ENCODE assay signal across 18 cellular contexts in genomic region chr2:231016576-231017249, GRCh38. TPM values are rescaled to one million over a fixed set of nuclear protein-coding genes. Genes with fewer than 3 reads are reported as not detected.
DNase-seq lines count a peak whose midpoint lies in the region; ATAC-seq, FAIRE-seq and TF ChIP-seq lines count a peak whose summit lies in the region.
"Had no signal": no experiment of that assay in that cellular context is flagged by ENCODE, and none has a peak within 500 bp of the region (broad histone marks: within the 10 kb centered on the region; RNA-seq: fewer than 3 reads in every experiment).

No MANE protein-coding gene starts in this region.

- no peak for FAIRE-seq in K562 (lab: Jason Lieb, UNC)
- FAIRE-seq: H54 had no signal

- no peaks in the 10 kb centered on the region for H3K36me3 ChIP-seq in K562 (ENCODE audit: control insufficient read depth, insufficient read depth, low read length)
- H3K36me3 ChIP-seq in neural progenitor cell = no peaks in the 10 kb centered on the region
- H3K36me3 ChIP-seq: BLaER1 had no signal

- CTCF ChIA-PET in K562 (lab: Yijun Ruan, JAX; ENCODE audit: low intra/inter-chr PET ratio) = no interaction called here
- CTCF ChIA-PET in activated CD4-positive, alpha-beta T cell treated with anti-CD3 and anti-CD28 coated beads for 36 hours (lab: Charles Lee) = interaction anchor here (0.6 to 1.3 kb wide), 5 partner anchors 18 to 186 kb away, joined by 3 read pairs; no protein-coding TSS in a partner anchor

- no peak for TF ChIP-seq RAD21 in K562 (CRISPR knock-in tag; conservative IDR thresholded peaks at IDR 0.05 in 1 of 2, IDR thresholded peaks at IDR 0.05 in 1 of 2)

- H3K27me3 ChIP-seq in K562 (ENCODE audit: control insufficient read depth in 2 of 2, insufficient read depth in 2 of 2, low read length in 2 of 2) (peaks cover 0 to 2% of the 10 kb centered on the region in 2 experiments; a peak in 4 of 5 replicates), neural progenitor cell (no peaks in the 10 kb centered on the region)
- H3K27me3 ChIP-seq: BLaER1 had no signal

- no TSS peak for BruUV-seq in K562 (replicated peaks; lab: Mats Ljungman, UMichigan)

- H3K27ac Mint-ChIP-seq in neural progenitor cell = no peak overlapping the region
- no peak overlapping the region for H3K27ac Mint-ChIP-seq in activated CD4-positive, alpha-beta T cell treated with anti-CD3 and anti-CD28 coated beads for 36 hours

- POLR2A ChIA-PET in K562 (lab: Yijun Ruan, JAX) = no interaction called here
- POLR2A ChIA-PET in activated CD4-positive, alpha-beta T cell treated with anti-CD3 and anti-CD28 coated beads for 36 hours (lab: Charles Lee) = no interaction called here

- DNase-seq in OCI-M1 (lab: John Stamatoyannopoulos, UW) (peak; percentile 25), K562 (ENCODE audit: extremely low read depth in 1 of 4, low spot score in 3 of 4) (no peak), fibroblast of the aortic adventitia (ENCODE audit: low read depth) (peak; percentile 33), neural progenitor cell (ENCODE audit: low spot score) (no peak), GF-D8 (lab: John Stamatoyannopoulos, UW) (no peak), A172 (ENCODE audit: low spot score) (no peak)
- DNase-seq in activated CD4-positive, alpha-beta T cell treated with anti-CD3 and anti-CD28 coated beads for 36 hours = no peak
- DNase-seq: NCI-H1048; NCI-H146; NCI-H2081 treated with DMSO at 0.1 percent for 48 hours; NCI-H2227 treated with DMSO at 0.1 percent for 48 hours; NK-92 treated with Interleukin-12 subunit alpha and Interleukin-12 subunit beta, amount 100 ng/mL, for 24 hours; SK-N-SH had no signal

- WGBS in K562 (ENCODE audit: insufficient coverage, low coverage, missing lambda C conversion rate) = 4% methylated on average over 3 of the region's 6 CpGs

- H3K4me3 ChIP-seq in K562 (no peak overlapping the region), fibroblast of the aortic adventitia (ENCODE audit: low read depth, low read length) (no peak overlapping the region), neural progenitor cell (no peak overlapping the region)
- H3K4me3 ChIP-seq: BLaER1 had no signal

- no peak for TF ChIP-seq POLR2A in K562 (conservative IDR thresholded peaks at IDR 0.05)

- H4K20me1 ChIP-seq in K562 (replicated peaks; ENCODE audit: control insufficient read depth, insufficient read depth, low read length) = no peaks in the 10 kb centered on the region; the same call in 1 of the 2 replicates
- no peaks in the 10 kb centered on the region for H4K20me1 ChIP-seq in neural progenitor cell (ENCODE audit: low read depth)
- H4K20me1 ChIP-seq: BLaER1 had no signal

- H3K9me3 ChIP-seq in K562 (replicated peaks; ENCODE audit: control insufficient read depth, insufficient read depth, low read depth, low read length) = no peaks in the 10 kb centered on the region
- H3K9me3 ChIP-seq in neural progenitor cell (ENCODE audit: low read depth) = no peaks in the 10 kb centered on the region
- H3K9me3 ChIP-seq: BLaER1, SK-N-SH had no signal

- no peaks in the 10 kb centered on the region for H3K79me2 ChIP-seq in K562 (ENCODE audit: control insufficient read depth, insufficient read depth, low read length)
- H3K79me2 ChIP-seq in neural progenitor cell (ENCODE audit: low read depth) = no peaks in the 10 kb centered on the region

- no peak for TF ChIP-seq EP300 in K562 (IDR thresholded peaks at IDR 0.05; ENCODE audit: low read length)

- intact Hi-C loops in K562 (cut with micrococcal nuclease) = no loop called here
- intact Hi-C loops in activated CD4-positive, alpha-beta T cell treated with anti-CD3 and anti-CD28 coated beads for 36 hours (cut with DNase I, micrococcal nuclease) = no loop called here

- peaks cover 5% of the 10 kb centered on the region for H3K9me3 Mint-ChIP-seq in neural progenitor cell
- H3K9me3 Mint-ChIP-seq in activated CD4-positive, alpha-beta T cell treated with anti-CD3 and anti-CD28 coated beads for 36 hours (ENCODE audit: low read depth) = no peaks in the 10 kb centered on the region

- TF ChIP-seq CTCF in K562 (IDR thresholded peaks at IDR 0.05 in 2 of 3, conservative IDR thresholded peaks at IDR 0.05 in 1 of 3; ENCODE audit: insufficient read depth in 2 of 3, low read depth in 1 of 3, low read length in 3 of 3) (no peak), fibroblast of the aortic adventitia (IDR thresholded peaks at IDR 0.05; ENCODE audit: insufficient read depth, low read length) (no peak), neural progenitor cell (IDR thresholded peaks at IDR 0.05) (no peak)

- H3K4me1 ChIP-seq in K562 (replicated peaks in 1 of 2; ENCODE audit: control insufficient read depth in 2 of 2, insufficient read depth in 2 of 2, low read length in 2 of 2) = no peaks in the 10 kb centered on the region
- H3K4me1 ChIP-seq in neural progenitor cell = no peaks in the 10 kb centered on the region
- H3K4me1 ChIP-seq: BLaER1 had no signal

- H2AFZ ChIP-seq in K562 (ENCODE audit: low read depth, low read length) (no peak overlapping the region), neural progenitor cell (replicated peaks) (no peak overlapping the region)

- peaks cover 18% of the 10 kb centered on the region for H3K4me1 Mint-ChIP-seq in neural progenitor cell
- peaks cover 2% of the 10 kb centered on the region for H3K4me1 Mint-ChIP-seq in activated CD4-positive, alpha-beta T cell treated with anti-CD3 and anti-CD28 coated beads for 36 hours

- H3K9me1 ChIP-seq in K562 (ENCODE audit: control insufficient read depth, insufficient read depth, low read length) = no peaks in the 10 kb centered on the region

- H3K36me3 Mint-ChIP-seq in neural progenitor cell = no peaks in the 10 kb centered on the region
- H3K36me3 Mint-ChIP-seq in activated CD4-positive, alpha-beta T cell treated with anti-CD3 and anti-CD28 coated beads for 36 hours (ENCODE audit: low read depth) = no peaks in the 10 kb centered on the region

- H3K27ac ChIP-seq in K562 (ENCODE audit: extremely low read depth, low read depth, low read length) = no peak overlapping the region
- no peak overlapping the region for H3K27ac ChIP-seq in neural progenitor cell
- H3K27ac ChIP-seq: BLaER1 had no signal

- H3K27me3 Mint-ChIP-seq in neural progenitor cell (ENCODE audit: insufficient read depth, low read depth) = peaks cover 12% of the 10 kb centered on the region
- H3K27me3 Mint-ChIP-seq in activated CD4-positive, alpha-beta T cell treated with anti-CD3 and anti-CD28 coated beads for 36 hours = peaks cover 20% of the 10 kb centered on the region

- H3K4me3 Mint-ChIP-seq in neural progenitor cell = peak overlapping the region; percentile 31
- H3K4me3 Mint-ChIP-seq in activated CD4-positive, alpha-beta T cell treated with anti-CD3 and anti-CD28 coated beads for 36 hours = no peak overlapping the region

- H3K9ac ChIP-seq in K562 (ENCODE audit: insufficient read depth in 1 of 2, low read depth in 2 of 2, low read length in 2 of 2) = no peak overlapping the region
- H3K9ac ChIP-seq in neural progenitor cell = no peak overlapping the region
- H3K9ac ChIP-seq: BLaER1, SK-N-SH had no signal

- no peak for ATAC-seq in K562
- no peak for ATAC-seq in activated CD4-positive, alpha-beta T cell treated with anti-CD3 and anti-CD28 coated beads for 36 hours
- no peak for ATAC-seq in HG02981 (IDR thresholded peaks at IDR 0.05; ENCODE audit: unreplicated experiment)
- ATAC-seq: Panc1, Right ventricle myocardium inferior had no signal

- no peaks in the 10 kb centered on the region for H3F3A ChIP-seq in neural progenitor cell (ENCODE audit: low read depth)

- no peak overlapping the region for H3K4me2 ChIP-seq in K562 (ENCODE audit: insufficient read depth, low read length)
- no peak overlapping the region for H3K4me2 ChIP-seq in neural progenitor cell
- H3K4me2 ChIP-seq: BLaER1, SK-N-SH had no signal

- in situ Hi-C loops in K562 (cut with MboI) = no loop called here

RNA-seq across cellular contexts. Expression of gene C2orf72, which starts 20.6 kb away (rescaled TPM):
- total RNA-seq in K562 (2011; cell fraction: chromatin; rRNA removed; ENCODE audit: low replicate concordance) = 0.12 TPM in 1 of 2 replicates, not detected in the other
- not detected in 2 replicates for total RNA-seq in K562 (2011; cell fraction: nucleolus; rRNA removed)
- total RNA-seq in K562 (2011; cell fraction: nucleoplasm; rRNA removed) = not detected in 2 replicates
- total RNA-seq in K562 (2014; rRNA removed) (not detected in 2 replicates), K562 (2014; rRNA removed; fragmentation: Illumina TruSeq; extraction: Trizol) (not detected in 2 replicates), K562 (2015; rRNA removed; fragmentation: Illumina TruSeq; extraction: Trizol) (0.18 and 0.23 TPM in 2 replicates), K562 (2021) (0.11 and 0.22 TPM in 2 replicates), fibroblast of the aortic adventitia (ENCODE audit: low replicate concordance) (not detected in 2 replicates), neural progenitor cell (ENCODE audit: low replicate concordance) (2.4 TPM in 2 replicates)
- polyA plus RNA-seq in K562 (2011; rRNA removed) (0.08 and 0.24 TPM in 2 replicates), K562 (2014; fragmentation: Illumina TruSeq; extraction: Trizol) (not detected in 2 replicates), K562 (2014; fragmentation: Nextera tagmentation; extraction: Ambion mirVana) (not detected), K562 (2014; rRNA removed) (not detected in 2 replicates)
- polyA plus RNA-seq in K562 (2011; cell fraction: cytosol; rRNA removed) = 0.07 and 0.35 TPM in 2 replicates
- polyA plus RNA-seq in K562 (2011; cell fraction: nucleus; rRNA removed) = 0.09 and 0.18 TPM in 2 replicates
- 0.04 and 0.12 TPM in 2 replicates for polyA plus RNA-seq in K562 (2012)
- 0.07 and 0.09 TPM in 2 replicates for polyA minus RNA-seq in K562 (2011; rRNA and poly(A)+ RNA removed)
- polyA minus RNA-seq in K562 (2011; cell fraction: cytosol; rRNA and poly(A)+ RNA removed) = 0.82 TPM in 1 of 2 replicates, not detected in the other
- polyA minus RNA-seq in K562 (2011; cell fraction: nucleus; rRNA and poly(A)+ RNA removed) = not detected in 2 replicates
- total RNA-seq in A172 (2014; rRNA removed; shearing (Covaris generic)) = 2.6 and 10.8 TPM in 2 replicates
- total RNA-seq in activated CD4-positive, alpha-beta T cell treated with anti-CD3 and anti-CD28 coated beads for 36 hours = 1 to 10 TPM; 2.0 to 3.8 TPM

RNA-seq across cellular contexts. Expression of gene SPATA3, which starts 20.8 kb away (rescaled TPM):
- not detected in 2 replicates for total RNA-seq in K562 (2011; cell fraction: chromatin; rRNA removed; ENCODE audit: low replicate concordance)
- not detected in 2 replicates for total RNA-seq in K562 (2011; cell fraction: nucleolus; rRNA removed)
- not detected in 2 replicates for total RNA-seq in K562 (2011; cell fraction: nucleoplasm; rRNA removed)
- total RNA-seq in K562 (2014; rRNA removed) (not detected in 2 replicates), K562 (2014; rRNA removed; fragmentation: Illumina TruSeq; extraction: Trizol) (not detected in 2 replicates), K562 (2015; rRNA removed; fragmentation: Illumina TruSeq; extraction: Trizol) (not detected in 2 replicates), K562 (2021) (not detected in 2 replicates), fibroblast of the aortic adventitia (ENCODE audit: low replicate concordance) (not detected in 2 replicates), neural progenitor cell (ENCODE audit: low replicate concordance) (not detected in 2 replicates)
- polyA plus RNA-seq in K562 (2011; rRNA removed) (not detected in 2 replicates), K562 (2014; fragmentation: Illumina TruSeq; extraction: Trizol) (not detected in 2 replicates), K562 (2014; fragmentation: Nextera tagmentation; extraction: Ambion mirVana) (not detected), K562 (2014; rRNA removed) (not detected in 2 replicates)
- not detected in 2 replicates for polyA plus RNA-seq in K562 (2011; cell fraction: cytosol; rRNA removed)
- polyA plus RNA-seq in K562 (2011; cell fraction: nucleus; rRNA removed) = not detected in 2 replicates
- polyA plus RNA-seq in K562 (2012) = not detected in 2 replicates
- not detected in 2 replicates for polyA minus RNA-seq in K562 (2011; rRNA and poly(A)+ RNA removed)
- not detected in 2 replicates for polyA minus RNA-seq in K562 (2011; cell fraction: cytosol; rRNA and poly(A)+ RNA removed)
- polyA minus RNA-seq in K562 (2011; cell fraction: nucleus; rRNA and poly(A)+ RNA removed) = not detected in 2 replicates
- not detected in 2 replicates for total RNA-seq in A172 (2014; rRNA removed; shearing (Covaris generic))
- total RNA-seq in activated CD4-positive, alpha-beta T cell treated with anti-CD3 and anti-CD28 coated beads for 36 hours = 1 to 10 TPM; 1.1 to 1.3 TPM
- total RNA-seq: Right ventricle myocardium inferior had no signal
- polyA plus RNA-seq: SK-N-SH had no signal

RNA-seq across cellular contexts. Expression of gene PSMD1, which starts 40.0 kb away (rescaled TPM):
- total RNA-seq in K562 (2011; cell fraction: chromatin; rRNA removed; ENCODE audit: low replicate concordance) = 70.9 and 146 TPM in 2 replicates
- total RNA-seq in K562 (2011; cell fraction: nucleolus; rRNA removed) = 39.5 and 50.9 TPM in 2 replicates
- 71.0 and 106 TPM in 2 replicates for total RNA-seq in K562 (2011; cell fraction: nucleoplasm; rRNA removed)
- total RNA-seq in K562 (2014; rRNA removed) (100 TPM in 2 replicates), K562 (2014; rRNA removed; fragmentation: Illumina TruSeq; extraction: Trizol) (158 and 179 TPM in 2 replicates), K562 (2015; rRNA removed; fragmentation: Illumina TruSeq; extraction: Trizol) (140 and 150 TPM in 2 replicates), K562 (2021) (127 and 130 TPM in 2 replicates), fibroblast of the aortic adventitia (ENCODE audit: low replicate concordance) (127 and 146 TPM in 2 replicates), neural progenitor cell (ENCODE audit: low replicate concordance) (101 and 132 TPM in 2 replicates)
- polyA plus RNA-seq in K562 (2011; rRNA removed) (206 and 257 TPM in 2 replicates), K562 (2014; fragmentation: Illumina TruSeq; extraction: Trizol) (177 and 236 TPM in 2 replicates), K562 (2014; fragmentation: Nextera tagmentation; extraction: Ambion mirVana) (100 to 1,000 TPM; 117 to 147 TPM), K562 (2014; rRNA removed) (103 and 105 TPM in 2 replicates)
- polyA plus RNA-seq in K562 (2011; cell fraction: cytosol; rRNA removed) = 180 and 186 TPM in 2 replicates
- 108 and 113 TPM in 2 replicates for polyA plus RNA-seq in K562 (2011; cell fraction: nucleus; rRNA removed)
- 58.2 and 146 TPM in 2 replicates for polyA plus RNA-seq in K562 (2012)
- polyA minus RNA-seq in K562 (2011; rRNA and poly(A)+ RNA removed) = 408 and 632 TPM in 2 replicates
- 79.8 and 106 TPM in 2 replicates for polyA minus RNA-seq in K562 (2011; cell fraction: cytosol; rRNA and poly(A)+ RNA removed)
- polyA minus RNA-seq in K562 (2011; cell fraction: nucleus; rRNA and poly(A)+ RNA removed) = 48.7 and 79.3 TPM in 2 replicates
- 206 and 259 TPM in 2 replicates for total RNA-seq in A172 (2014; rRNA removed; shearing (Covaris generic))
- total RNA-seq in activated CD4-positive, alpha-beta T cell treated with anti-CD3 and anti-CD28 coated beads for 36 hours = 100 to 1,000 TPM; 112 to 160 TPM

Comparison
In these comparisons a context has a peak if more than half of its experiments do, and no peak if none do; other contexts are left out.
1. DNase-seq: peak in OCI-M1 (single experiment) and fibroblast of the aortic adventitia (single experiment); none in K562 (0 of 4), neural progenitor cell (single experiment), GF-D8 (single experiment), A172 (single experiment) and activated CD4-positive, alpha-beta T cell treated with anti-CD3 and anti-CD28 coated beads for 36 hours (single experiment).